15 cellular contexts compared by ENCODE assay signal in the genomic region with DNA sequence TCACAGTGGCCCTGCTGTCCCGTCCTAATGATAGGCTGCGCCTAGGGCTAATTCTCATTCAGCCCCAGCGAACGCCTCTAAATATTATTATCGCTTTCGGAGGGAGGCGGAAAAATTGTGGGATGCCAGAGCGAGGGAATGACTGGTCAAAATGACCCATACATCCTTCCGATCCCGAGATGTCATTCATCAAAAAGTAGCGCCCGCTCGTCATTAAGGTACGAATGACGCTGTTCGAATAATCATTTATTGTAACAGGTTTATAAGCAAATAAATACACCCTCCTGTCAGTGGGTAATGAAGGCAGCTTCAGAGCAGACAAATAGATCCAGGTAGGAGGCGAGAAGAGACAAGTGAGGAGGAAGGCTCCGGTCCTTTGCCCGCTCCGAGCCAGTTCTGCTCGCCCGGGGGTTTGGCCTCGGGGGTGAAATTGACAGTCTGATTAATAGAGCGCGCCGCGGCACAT. TPM values are rescaled to one million over a fixed set of nuclear protein-coding genes. Genes with fewer than 3 reads are reported as not detected.
A peak's percentile ranks its signal among the peaks of the same experiment; 100 is the strongest.
DNase-seq lines count a peak whose midpoint lies in the region; ATAC-seq and TF ChIP-seq lines count a peak whose summit lies in the region.
"Had no signal": no experiment of that assay in that cellular context is flagged by ENCODE, and none has a peak within 500 bp of the region (broad histone marks: within the 10 kb centered on the region; RNA-seq: fewer than 3 reads in every experiment).

EVX2 (minus strand) TSS at position 167 of the 466 bp plus-strand sequence. CDS start 186 bp downstream, outside the sequence.

- H3K27ac Mint-ChIP-seq in stimulated activated naive CD8-positive, alpha-beta T cell treated with anti-CD3 and anti-CD28 coated beads, Interleukin-15, Interleukin-2, amounts not matched to agents 100 ng/mL and 50 ng/mL, for 24 hours, result peak within 1 kb of the TSS; percentile 76
- H3K27ac Mint-ChIP-seq in activated CD8-positive, alpha-beta T cell treated with anti-CD3 and anti-CD28 coated beads for 36 hours, result no peak within 1 kb of the TSS
- peak within 1 kb of the TSS in 8 of 10 donors; percentile 28 to 93 (median 58) for H3K27ac Mint-ChIP-seq in naive thymus-derived CD8-positive, alpha-beta T cell

- ATAC-seq in stimulated activated naive CD8-positive, alpha-beta T cell treated with anti-CD3 and anti-CD28 coated beads, Interleukin-15, Interleukin-2, amounts not matched to agents 100 U/mL and 50 U/mL, for 24 hours, result no peak
- no peak for ATAC-seq in activated CD8-positive, alpha-beta T cell treated with anti-CD3 and anti-CD28 coated beads for 36 hours
- ATAC-seq in naive thymus-derived CD8-positive, alpha-beta T cell, result no peak
- ATAC-seq in HG03108 (IDR thresholded peaks at IDR 0.05; ENCODE audit: unreplicated experiment), result no peak
- ATAC-seq: left lung had no signal

- intact Hi-C loops in activated CD8-positive, alpha-beta T cell treated with anti-CD3 and anti-CD28 coated beads for 36 hours (cut with micrococcal nuclease), result no loop called here

- POLR2A ChIA-PET in activated CD8-positive, alpha-beta T cell treated with anti-CD3 and anti-CD28 coated beads for 36 hours (lab: Charles Lee), result no interaction called here
- POLR2A ChIA-PET in naive thymus-derived CD8-positive, alpha-beta T cell (lab: Charles Lee), result interaction anchor here (0.6 kb wide), 1 partner anchor 291 kb away, joined by 3 read pairs; no protein-coding TSS in a partner anchor

- H3K36me3 Mint-ChIP-seq in stimulated activated naive CD8-positive, alpha-beta T cell treated with anti-CD3 and anti-CD28 coated beads, Interleukin-15, Interleukin-2, amounts not matched to agents 100 ng/mL and 50 ng/mL, for 24 hours (ENCODE audit: low read depth), result peaks cover 28% of the 10 kb centered on the region
- H3K36me3 Mint-ChIP-seq in activated CD8-positive, alpha-beta T cell treated with anti-CD3 and anti-CD28 coated beads for 36 hours (ENCODE audit: low read depth), result peaks cover 25% of the 10 kb centered on the region
- H3K36me3 Mint-ChIP-seq in naive thymus-derived CD8-positive, alpha-beta T cell, result peaks cover 12 to 28% (median 25%) of the 10 kb centered on the region in 3 donors

- TF ChIP-seq CTCF in activated CD8-positive, alpha-beta T cell treated with anti-CD3 and anti-CD28 coated beads for 36 hours (IDR thresholded peaks at IDR 0.05), result no peak

- H3K4me1 Mint-ChIP-seq in stimulated activated naive CD8-positive, alpha-beta T cell treated with anti-CD3 and anti-CD28 coated beads, Interleukin-15, Interleukin-2, amounts not matched to agents 100 ng/mL and 50 ng/mL, for 24 hours (ENCODE audit: low read depth), result peaks cover 18% of the 10 kb centered on the region
- H3K4me1 Mint-ChIP-seq in activated CD8-positive, alpha-beta T cell treated with anti-CD3 and anti-CD28 coated beads for 36 hours (ENCODE audit: low read depth), result peaks cover 12% of the 10 kb centered on the region
- H3K4me1 Mint-ChIP-seq in naive thymus-derived CD8-positive, alpha-beta T cell, result peaks cover 10 to 20% (median 14%) of the 10 kb centered on the region in 4 donors

- no peak for DNase-seq in stimulated activated naive CD8-positive, alpha-beta T cell treated with anti-CD3 and anti-CD28 coated beads, Interleukin-15, Interleukin-2, amounts not matched to agents 100 U/mL and 50 U/mL, for 24 hours
- no peak for DNase-seq in activated CD8-positive, alpha-beta T cell treated with anti-CD3 and anti-CD28 coated beads for 36 hours
- DNase-seq in naive thymus-derived CD8-positive, alpha-beta T cell, result peak in 2 of 10 donors; percentile 16 to 20
- no peak for DNase-seq in dermis blood vessel endothelial cell
- no peak for DNase-seq in NCI-H2196 (lab: John Stamatoyannopoulos, UW; ENCODE audit: unreplicated experiment)
- no peak for DNase-seq in NCI-H187 (lab: John Stamatoyannopoulos, UW)
- DNase-seq: aorta; C1 segment of cervical spinal cord; effector memory CD4-positive, alpha-beta T cell; left lung; NCI-H2171; OCI-M1; ovary had no signal

- H3K4me3 Mint-ChIP-seq in stimulated activated naive CD8-positive, alpha-beta T cell treated with anti-CD3 and anti-CD28 coated beads, Interleukin-15, Interleukin-2, amounts not matched to agents 100 ng/mL and 50 ng/mL, for 24 hours, result peak within 1 kb of the TSS; percentile 48
- H3K4me3 Mint-ChIP-seq in activated CD8-positive, alpha-beta T cell treated with anti-CD3 and anti-CD28 coated beads for 36 hours, result peak within 1 kb of the TSS; percentile 28
- peak within 1 kb of the TSS in 6 of 10 donors; percentile 28 to 83 (median 65) for H3K4me3 Mint-ChIP-seq in naive thymus-derived CD8-positive, alpha-beta T cell

- H3K27me3 Mint-ChIP-seq in stimulated activated naive CD8-positive, alpha-beta T cell treated with anti-CD3 and anti-CD28 coated beads, Interleukin-15, Interleukin-2, amounts not matched to agents 100 ng/mL and 50 ng/mL, for 24 hours, result peaks cover 82% of the 10 kb centered on the region
- H3K27me3 Mint-ChIP-seq in activated CD8-positive, alpha-beta T cell treated with anti-CD3 and anti-CD28 coated beads for 36 hours, result peaks cover 86% of the 10 kb centered on the region
- peaks cover 41 to 90% (median 71%) of the 10 kb centered on the region in 5 donors for H3K27me3 Mint-ChIP-seq in naive thymus-derived CD8-positive, alpha-beta T cell

- CTCF ChIA-PET in activated CD8-positive, alpha-beta T cell treated with anti-CD3 and anti-CD28 coated beads for 36 hours (lab: Charles Lee), result interaction anchor here (1.3 kb wide), 1 partner anchor 43 kb away, joined by 3 read pairs; no protein-coding TSS in a partner anchor

- H3K9me3 Mint-ChIP-seq in stimulated activated naive CD8-positive, alpha-beta T cell treated with anti-CD3 and anti-CD28 coated beads, Interleukin-15, Interleukin-2, amounts not matched to agents 100 ng/mL and 50 ng/mL, for 24 hours, result peaks cover 9% of the 10 kb centered on the region
- H3K9me3 Mint-ChIP-seq in activated CD8-positive, alpha-beta T cell treated with anti-CD3 and anti-CD28 coated beads for 36 hours, result peaks cover 18% of the 10 kb centered on the region
- peaks cover under 1 to 77% (median 22%) of the 10 kb centered on the region in 9 donors for H3K9me3 Mint-ChIP-seq in naive thymus-derived CD8-positive, alpha-beta T cell

RNA-seq across cellular contexts. Expression of gene EVX2, which starts in this region (rescaled TPM):
- total RNA-seq in activated CD8-positive, alpha-beta T cell treated with anti-CD3 and anti-CD28 coated beads for 36 hours, result not detected
- total RNA-seq in naive thymus-derived CD8-positive, alpha-beta T cell, result not detected
- polyA plus RNA-seq in naive thymus-derived CD8-positive, alpha-beta T cell, result not detected
- not detected in 2 replicates for total RNA-seq in dermis blood vessel endothelial cell
- total RNA-seq: aorta, left lung, ovary had no signal
- polyA plus RNA-seq: aorta, ovary had no signal
